12 cellular contexts compared by ENCODE assay signal in the genomic region with DNA sequence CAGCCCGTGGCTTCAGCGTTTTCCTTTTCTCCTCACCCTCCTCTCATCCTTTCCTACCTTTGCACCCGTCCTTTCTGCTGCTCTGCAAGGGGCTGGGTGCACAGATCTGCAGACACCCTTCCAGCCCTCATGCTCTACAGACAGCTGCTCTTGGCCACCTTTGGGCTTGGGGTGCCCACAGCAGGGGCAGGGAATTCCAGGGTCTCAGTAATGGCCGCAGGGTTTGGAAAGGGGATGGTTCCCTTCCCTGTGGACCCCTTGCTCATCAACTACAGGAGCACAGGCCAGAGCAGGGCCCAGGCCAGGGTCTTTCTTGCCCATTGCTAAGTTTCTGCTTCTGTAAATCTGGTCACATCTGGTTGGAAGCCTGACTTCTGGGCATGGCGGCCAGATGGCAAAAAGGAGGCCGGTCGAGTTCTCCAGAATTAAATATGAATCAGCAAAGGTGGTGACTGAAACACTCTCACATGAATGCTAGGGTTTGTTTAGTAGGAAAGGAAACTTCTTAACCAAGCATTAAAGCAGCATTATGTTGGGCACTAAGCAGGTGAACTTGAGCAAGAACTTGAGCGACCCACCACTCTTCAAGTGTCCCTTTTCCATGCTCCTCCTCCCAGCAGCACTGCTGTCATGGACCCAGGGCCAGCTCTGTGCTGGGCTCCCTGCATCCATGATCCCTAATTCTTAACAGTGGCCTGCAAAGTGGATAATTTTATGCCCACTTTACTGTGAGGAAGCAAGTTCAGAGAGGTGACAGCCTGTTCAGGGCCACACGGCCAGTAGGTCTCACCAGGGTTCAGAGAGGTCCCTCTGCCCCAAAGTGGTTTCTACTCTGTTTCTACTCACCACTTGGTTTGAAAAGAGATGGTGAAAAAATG. TPM values are rescaled to one million over a fixed set of nuclear protein-coding genes. Genes with fewer than 3 reads are reported as not detected.
DNase-seq lines count a peak whose midpoint lies in the region; ATAC-seq and TF ChIP-seq lines count a peak whose summit lies in the region.
"Had no signal": no experiment of that assay in that cellular context is flagged by ENCODE, and none has a peak within 500 bp of the region (broad histone marks: within the 10 kb centered on the region; RNA-seq: fewer than 3 reads in every experiment).

No MANE protein-coding gene starts in this region.

- peaks cover 44% of the 10 kb centered on the region for H3K4me1 ChIP-seq in suprapubic skin

- H3K36me3 Mint-ChIP-seq in activated naive CD4-positive, alpha-beta T cell treated with anti-CD3 and anti-CD28 coated beads for 36 hours (ENCODE audit: low read depth): no peaks in the 10 kb centered on the region
- H3K36me3 Mint-ChIP-seq in central memory CD8-positive, alpha-beta T cell (ENCODE audit: insufficient read depth): no peaks in the 10 kb centered on the region
- no peaks in the 10 kb centered on the region for H3K36me3 Mint-ChIP-seq in memory B cell

- H3K27me3 ChIP-seq in suprapubic skin: no peaks in the 10 kb centered on the region

- CTCF ChIA-PET in activated naive CD4-positive, alpha-beta T cell treated with anti-CD3 and anti-CD28 coated beads for 36 hours (lab: Charles Lee): interaction anchor here (3.3 kb wide), 1 partner anchor 14 kb away, joined by 12 read pairs; no protein-coding TSS in a partner anchor

- intact Hi-C loops in activated naive CD4-positive, alpha-beta T cell treated with anti-CD3 and anti-CD28 coated beads for 36 hours (cut with micrococcal nuclease): no loop called here

- TF ChIP-seq CTCF in suprapubic skin (IDR thresholded peaks at IDR 0.05): no peak

- peak overlapping the region; percentile 44 for H3K4me3 Mint-ChIP-seq in activated naive CD4-positive, alpha-beta T cell treated with anti-CD3 and anti-CD28 coated beads for 36 hours
- H3K4me3 Mint-ChIP-seq in central memory CD8-positive, alpha-beta T cell: peak overlapping the region; percentile 65
- H3K4me3 Mint-ChIP-seq in memory B cell: peak overlapping the region; percentile 63

- peak overlapping the region; percentile 65 for H3K4me3 ChIP-seq in suprapubic skin

- DNase-seq in activated naive CD4-positive, alpha-beta T cell treated with anti-CD3 and anti-CD28 coated beads for 36 hours: no peak
- no peak for DNase-seq in activated naive CD4-positive, alpha-beta T cell treated with Interleukin-2 at 50 U/mL for 16 hours
- no peak for DNase-seq in central memory CD8-positive, alpha-beta T cell (ENCODE audit: low spot score in 2 of 2)
- DNase-seq in memory B cell (ENCODE audit: low spot score in 2 of 2): no peak
- DNase-seq in suprapubic skin (ENCODE audit: low spot score in 2 of 2): peak in 1 of 2 donors; percentile 34
- DNase-seq in NCI-H510A treated with DMSO at 0.1 percent for 48 hours (lab: John Stamatoyannopoulos, UW): no peak
- DNase-seq: NCI-H526 treated with DMSO at 0.1 percent for 48 hours, T-helper 9 cell had no signal

- TF ChIP-seq EP300 in suprapubic skin (IDR thresholded peaks at IDR 0.05): no peak

- peak overlapping the region; percentile 84 for H3K27ac ChIP-seq in suprapubic skin

- peaks cover 7% of the 10 kb centered on the region for H3K27me3 Mint-ChIP-seq in activated naive CD4-positive, alpha-beta T cell treated with anti-CD3 and anti-CD28 coated beads for 36 hours (ENCODE audit: low read depth)
- H3K27me3 Mint-ChIP-seq in central memory CD8-positive, alpha-beta T cell: peaks cover 33% of the 10 kb centered on the region
- no peaks in the 10 kb centered on the region for H3K27me3 Mint-ChIP-seq in memory B cell

- no peak for TF ChIP-seq POLR2A in suprapubic skin (IDR thresholded peaks at IDR 0.05)

- ATAC-seq in central memory CD8-positive, alpha-beta T cell (replicated peaks; ENCODE audit: extremely low read depth, poor library complexity, severe bottlenecking): no peak
- ATAC-seq in memory B cell (ENCODE audit: low read depth) (no peak), HG03342 (IDR thresholded peaks at IDR 0.05; ENCODE audit: unreplicated experiment) (no peak), HG02840 (IDR thresholded peaks at IDR 0.05; ENCODE audit: low FRiP score, unreplicated experiment) (no peak)

- H3K27ac Mint-ChIP-seq in activated naive CD4-positive, alpha-beta T cell treated with anti-CD3 and anti-CD28 coated beads for 36 hours: no peak overlapping the region
- no peak overlapping the region for H3K27ac Mint-ChIP-seq in central memory CD8-positive, alpha-beta T cell (ENCODE audit: low read depth)
- no peak overlapping the region for H3K27ac Mint-ChIP-seq in memory B cell
- H3K27ac Mint-ChIP-seq: activated naive CD4-positive, alpha-beta T cell treated with anti-CD3 and anti-CD28 coated beads, Interleukin-2, amount 50 U/mL, for 72 hours had no signal

- WGBS in suprapubic skin: 60% methylated on average over 9 of the region's 9 CpGs

- peaks cover 4% of the 10 kb centered on the region for H3K9me3 Mint-ChIP-seq in activated naive CD4-positive, alpha-beta T cell treated with anti-CD3 and anti-CD28 coated beads for 36 hours
- H3K9me3 Mint-ChIP-seq in central memory CD8-positive, alpha-beta T cell: no peaks in the 10 kb centered on the region
- H3K9me3 Mint-ChIP-seq in memory B cell: no peaks in the 10 kb centered on the region

- peaks cover 4% of the 10 kb centered on the region for H3K4me1 Mint-ChIP-seq in activated naive CD4-positive, alpha-beta T cell treated with anti-CD3 and anti-CD28 coated beads for 36 hours (ENCODE audit: low read depth)
- H3K4me1 Mint-ChIP-seq in central memory CD8-positive, alpha-beta T cell: peaks cover 6% of the 10 kb centered on the region
- peaks cover 6% of the 10 kb centered on the region for H3K4me1 Mint-ChIP-seq in memory B cell

- no peaks in the 10 kb centered on the region for H3K36me3 ChIP-seq in suprapubic skin

- H3K9me3 ChIP-seq in suprapubic skin: no peaks in the 10 kb centered on the region
- H3K9me3 ChIP-seq: mucosa of descending colon had no signal

RNA-seq across cellular contexts. Expression of gene ECHDC3, which starts 1.5 kb away (rescaled TPM):
- 1 to 10 TPM; 1.3 to 1.5 TPM for total RNA-seq in activated naive CD4-positive, alpha-beta T cell treated with anti-CD3 and anti-CD28 coated beads for 36 hours
- total RNA-seq in suprapubic skin: 10 to 100 TPM; 47.5 to 92.8 (median 76.6) TPM

Comparison
In these comparisons a context has a peak if more than half of its experiments do, and no peak if none do; other contexts are left out.
1. RNA of gene ECHDC3, which starts 1.5 kb away (total RNA-seq): 47.5 to 92.8 TPM in suprapubic skin; 1.3 to 1.5 TPM in activated naive CD4-positive, alpha-beta T cell treated with anti-CD3 and anti-CD28 coated beads for 36 hours; every median in the first group is over 10 times any median in the second.
2. Peak in every context shown above with its lines, with median percentiles within 50 percentile points of each other: H3K4me3 Mint-ChIP-seq.